Comparison of ENCODE assay signal across 27 cellular contexts in the genomic region with DNA sequence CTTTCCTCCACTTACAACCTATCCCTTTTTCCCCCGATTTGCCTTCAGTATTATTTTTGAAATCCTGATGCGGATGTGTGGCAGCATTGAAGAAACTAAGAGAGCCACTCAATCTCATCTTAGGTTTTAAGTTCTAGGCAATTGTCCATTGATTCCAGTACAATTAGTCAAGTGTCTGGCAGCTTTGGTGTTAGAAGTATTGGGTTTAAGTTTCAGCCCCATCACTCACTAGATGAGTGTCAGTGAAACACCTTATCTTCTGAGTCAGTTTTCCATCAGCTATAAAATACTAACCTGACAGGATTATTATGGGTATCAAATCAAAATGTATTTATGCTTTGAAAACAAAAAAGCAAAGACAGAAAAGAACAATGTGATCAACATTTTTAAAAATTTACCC.
"Had no signal": no experiment of that assay in that cellular context is flagged by ENCODE, and none has a peak within 500 bp of the region (broad histone marks: within the 10 kb centered on the region; RNA-seq: fewer than 3 reads in every experiment).

No MANE protein-coding gene starts in this region.

- H3K36me3 ChIP-seq: neural progenitor cell, sigmoid colon, transverse colon, WERI-Rb-1 had no signal

- DNase-seq: activated CD4-positive, alpha-beta T cell treated with anti-CD3 and anti-CD28 coated beads for 1 hour; activated CD8-positive, alpha-beta memory T cell treated with anti-CD3 and anti-CD28 coated beads, Interleukin-2, amount 50 U/mL, for 48 hours; activated gamma-delta T cell treated with Interleukin-2 at 50 U/mL for 16 hours; amygdala; caudate nucleus; cortex of kidney; head of caudate nucleus; hypothalamus; immature natural killer cell; kidney; left colon; naive B cell; occipital lobe; psoas muscle; sigmoid colon; small intestine; stimulated activated CD4-positive, alpha-beta T cell treated with anti-CD3 and anti-CD28 coated beads, Interleukin-4, amount 100 ng/mL, for 24 hours; T-helper 17 cell; T1000; testis; transverse colon; WERI-Rb-1 had no signal

- H3K9me3 Mint-ChIP-seq: immature natural killer cell; mesothelial cell of epicardium; stimulated activated memory B cell treated with anti-CD40 and anti-IgM and Interleukin-4, amounts not matched to agents 10 μg/mL and 1 μg/mL and 100 μg/mL, for 72 hours had no signal

- H3K9me3 ChIP-seq: psoas muscle, sigmoid colon, testis, transverse colon had no signal

- H3K4me3 Mint-ChIP-seq: mesothelial cell of epicardium, neural progenitor cell had no signal

- ATAC-seq: left colon; SK-N-SH treated with all-trans-retinoic acid at 6 μM for 48 hours; stimulated activated memory B cell treated with anti-CD40 and anti-IgM and Interleukin-4, amounts not matched to agents 10 μg/mL and 1 μg/mL and 100 μg/mL, for 72 hours; T-helper 17 cell had no signal

- H3K27me3 Mint-ChIP-seq: naive B cell; stimulated activated memory B cell treated with anti-CD40 and anti-IgM and Interleukin-4, amounts not matched to agents 10 μg/mL and 1 μg/mL and 100 μg/mL, for 72 hours had no signal

- H3K36me3 Mint-ChIP-seq: immature natural killer cell; mesothelial cell of epicardium; naive B cell; neural progenitor cell; stimulated activated memory B cell treated with anti-CD40 and anti-IgM and Interleukin-4, amounts not matched to agents 10 μg/mL and 1 μg/mL and 100 μg/mL, for 72 hours had no signal

- H3K27ac Mint-ChIP-seq: mesothelial cell of epicardium, neural progenitor cell had no signal

- H3K4me1 Mint-ChIP-seq: mesothelial cell of epicardium, neural progenitor cell had no signal

- H3K27ac ChIP-seq: neural progenitor cell, parathyroid adenoma, psoas muscle, sigmoid colon, testis, transverse colon, WERI-Rb-1 had no signal

- H3K4me1 ChIP-seq: neural progenitor cell, parathyroid adenoma, psoas muscle, sigmoid colon, testis, transverse colon had no signal

- H3K27me3 ChIP-seq: neural progenitor cell, sigmoid colon, testis, transverse colon had no signal

- H3K4me3 ChIP-seq: neural progenitor cell, psoas muscle, sigmoid colon, testis, transverse colon had no signal
